In genomic region chr1:1678581-1679380, GRCh38 we compare ENCODE assay signal across 9 cellular contexts. TPM values are rescaled to one million over a fixed set of nuclear protein-coding genes. Genes with fewer than 3 reads are reported as not detected.
DNase-seq lines count a peak whose midpoint lies in the region; ATAC-seq and TF ChIP-seq lines count a peak whose summit lies in the region.
"Had no signal": no experiment of that assay in that cellular context is flagged by ENCODE, and none has a peak within 500 bp of the region (broad histone marks: within the 10 kb centered on the region; RNA-seq: fewer than 3 reads in every experiment).

No MANE protein-coding gene starts in this region.

- CTCF ChIA-PET in CD8-positive, alpha-beta memory T cell (lab: Charles Lee) = interaction anchor here (0.6 to 2.0 kb wide), 5 partner anchors 9 to 104 kb away, joined by 3 to 8 read pairs (median 4); partner anchors contain the start of gene CDK11A

- no peak overlapping the region for H2AFZ ChIP-seq in H9 (ENCODE audit: low read length)

- no peak overlapping the region for H4K8ac ChIP-seq in H9 (replicated peaks; ENCODE audit: insufficient read length, low read depth, low read length)

- H3K4me1 Mint-ChIP-seq in CD8-positive, alpha-beta memory T cell = peaks cover 31 to 42% (median 36%) of the 10 kb centered on the region in 3 donors
- peaks cover 27 to 35% of the 10 kb centered on the region in 2 experiments for H3K4me1 Mint-ChIP-seq in H9

- no peak overlapping the region for H2BK120ac ChIP-seq in H9 (ENCODE audit: low read depth, low read length, poor library complexity, severe bottlenecking)

- no peak overlapping the region for H2BK15ac ChIP-seq in H9 (ENCODE audit: low read depth, low read length)

- H4K5ac ChIP-seq in H9 (ENCODE audit: insufficient read length, low read depth, low read length) = no peak overlapping the region

- H3T11ph ChIP-seq in H9 (ENCODE audit: low read length) = no peak overlapping the region

- H3K9me3 Mint-ChIP-seq in CD8-positive, alpha-beta memory T cell = no peaks in the 10 kb centered on the region
- H3K9me3 Mint-ChIP-seq in H9 = no peaks in the 10 kb centered on the region

- H4K91ac ChIP-seq in H9 (ENCODE audit: insufficient read length, low read depth, low read length) = no peak overlapping the region

- H3K36me3 Mint-ChIP-seq in CD8-positive, alpha-beta memory T cell = peaks cover 0 to 25% (median 0%) of the 10 kb centered on the region in 3 donors
- H3K36me3 Mint-ChIP-seq in H9 (ENCODE audit: insufficient read depth in 1 of 3, low read depth in 3 of 3) = peaks cover 0 to 9% (median 9%) of the 10 kb centered on the region in 3 experiments; a peak in 4 of 7 replicates

- H3K4me3 Mint-ChIP-seq in CD8-positive, alpha-beta memory T cell = peak overlapping the region; percentile 78 to 91 (median 86)
- H3K4me3 Mint-ChIP-seq in H9 = peak overlapping the region in 1 of 2 experiments; percentile 15; a peak in 2 of 5 replicates

- H3K23me2 ChIP-seq in H9 (ENCODE audit: insufficient read length, low read depth, low read length, poor library complexity, severe bottlenecking) = no peaks in the 10 kb centered on the region

- H3K27me3 ChIP-seq in CD8-positive, alpha-beta memory T cell (ENCODE audit: insufficient read depth, low read length, poor library complexity, severe bottlenecking) = no peaks in the 10 kb centered on the region
- H3K27me3 ChIP-seq in H9 (ENCODE audit: insufficient read depth, low read length) (no peaks in the 10 kb centered on the region), upper lobe of right lung (no peaks in the 10 kb centered on the region)

- no peak overlapping the region for H3K56ac ChIP-seq in H9 (ENCODE audit: insufficient read length, low read depth, low read length)

- POLR2A ChIA-PET in CD8-positive, alpha-beta memory T cell (lab: Charles Lee) = interaction anchor here (2.4 kb wide), 1 partner anchor 49 kb away, joined by 19 read pairs; no protein-coding TSS in a partner anchor

- peak; percentile 50 for TF ChIP-seq CTCF in H9 (conservative IDR thresholded peaks at IDR 0.05)
- TF ChIP-seq CTCF in upper lobe of right lung (IDR thresholded peaks at IDR 0.05) = no peak

- no peak overlapping the region for H2BK20ac ChIP-seq in H9 (ENCODE audit: low read depth, low read length, poor library complexity, severe bottlenecking)

- H2BK12ac ChIP-seq in H9 (ENCODE audit: insufficient read length, low read depth, low read length) = no peak overlapping the region

- no peaks in the 10 kb centered on the region for H4K20me1 ChIP-seq in H9 (ENCODE audit: control insufficient read depth, insufficient read depth, insufficient read length)

- H3K14ac ChIP-seq in H9 (ENCODE audit: insufficient read depth, low read length) = 0 out of 2 replicates have a peak overlapping the region, but pooled peaks have one; percentile 16

- H3K36me3 ChIP-seq in CD8-positive, alpha-beta memory T cell (ENCODE audit: insufficient read depth, low read length) = peaks cover 11% of the 10 kb centered on the region
- H3K36me3 ChIP-seq in upper lobe of right lung = peaks cover 6% of the 10 kb centered on the region

- intact Hi-C loops in upper lobe of right lung (cut with DNase I) = no loop called here

- DNase-seq in CD8-positive, alpha-beta memory T cell = peak in 4 of 5 donors; percentile 21 to 51 (median 38)
- DNase-seq in H9 = peak; percentile 50
- peak; percentile 35 for DNase-seq in activated T-cell treated with anti-CD3 and anti-CD28 coated beads for 4 hours
- DNase-seq in kidney tubule cell (ENCODE audit: low spot score) = peak; percentile 41
- peak; percentile 61 for DNase-seq in upper lobe of right lung
- DNase-seq in nucleus accumbens (lab: John Stamatoyannopoulos, UW) = no peak

- no peak overlapping the region for H3K23ac ChIP-seq in H9 (ENCODE audit: insufficient read length, low read depth, low read length)

- H3K4me3 ChIP-seq in CD8-positive, alpha-beta memory T cell (ENCODE audit: low read length) = peak overlapping the region; percentile 49
- H3K4me3 ChIP-seq in upper lobe of right lung = no peak overlapping the region

- no peaks in the 10 kb centered on the region for H3K9me3 ChIP-seq in CD8-positive, alpha-beta memory T cell (ENCODE audit: low read length)
- H3K9me3 ChIP-seq in H9 (ENCODE audit: control insufficient read depth, low read depth, low read length) = no peaks in the 10 kb centered on the region
- H3K9me3 ChIP-seq in upper lobe of right lung = no peaks in the 10 kb centered on the region

- ATAC-seq in upper lobe of right lung (peak; percentile 7), GM18873 (IDR thresholded peaks at IDR 0.05; ENCODE audit: low FRiP score, unreplicated experiment) (no peak), HG03045 (IDR thresholded peaks at IDR 0.05; ENCODE audit: unreplicated experiment) (no peak)

- peak overlapping the region; percentile 90 to 99 (median 96) for H3K27ac Mint-ChIP-seq in CD8-positive, alpha-beta memory T cell
- peak overlapping the region; percentile 83 to 93 (median 85); a peak in 6 of 7 replicates for H3K27ac Mint-ChIP-seq in H9

- peaks cover 0 to 2% of the 10 kb centered on the region in 2 donors for H3K27me3 Mint-ChIP-seq in CD8-positive, alpha-beta memory T cell
- no peaks in the 10 kb centered on the region for H3K27me3 Mint-ChIP-seq in H9 (ENCODE audit: low read depth)

- no CpG with 5 or more reads among the region's 24 CpGs for WGBS in H9 (ENCODE audit: extremely low coverage, insufficient read length, low lambda C conversion rate)

- no peak overlapping the region for H3K27ac ChIP-seq in CD8-positive, alpha-beta memory T cell (ENCODE audit: low read depth, low read length)
- no peak overlapping the region for H3K27ac ChIP-seq in H9 (ENCODE audit: insufficient read length, low read depth, low read length)
- H3K27ac ChIP-seq in upper lobe of right lung = peak overlapping the region; percentile 30

- no peaks in the 10 kb centered on the region for H3K79me1 ChIP-seq in H9 (ENCODE audit: insufficient read depth, low read depth, low read length, poor library complexity, severe bottlenecking)

- peaks cover 15% of the 10 kb centered on the region for H3K4me1 ChIP-seq in CD8-positive, alpha-beta memory T cell (ENCODE audit: insufficient read depth, low read length)
- peaks cover 2% of the 10 kb centered on the region; the same call in 1 of the 2 replicates for H3K4me1 ChIP-seq in H9 (ENCODE audit: insufficient read depth, low read length)
- peaks cover 6% of the 10 kb centered on the region for H3K4me1 ChIP-seq in upper lobe of right lung

- peaks cover 2% of the 10 kb centered on the region; the same call in 1 of the 2 replicates for H3K79me2 ChIP-seq in H9 (ENCODE audit: insufficient read depth, low read length)

- no peak overlapping the region for H2BK5ac ChIP-seq in H9 (ENCODE audit: insufficient read length, low read length)

- peak overlapping the region; percentile 20 for H3K9ac ChIP-seq in H9 (ENCODE audit: extremely low read depth, insufficient read length, low read length)

- H3K4ac ChIP-seq in H9 (ENCODE audit: low read depth, low read length) = no peak overlapping the region

- H2AK5ac ChIP-seq in H9 (ENCODE audit: insufficient read length, low read length) = no peak overlapping the region

- no peak overlapping the region for H3K4me2 ChIP-seq in H9 (ENCODE audit: insufficient read depth, insufficient read length, low read length)

- H3K18ac ChIP-seq in H9 (ENCODE audit: insufficient read length, low read depth, low read length) = no peak overlapping the region

RNA-seq across cellular contexts. Expression of gene SLC35E2B, which starts 13.8 kb away (rescaled TPM):
- total RNA-seq in CD8-positive, alpha-beta memory T cell = 10 to 100 TPM; 29.7 to 29.9 TPM
- 47.5 TPM for polyA plus RNA-seq in CD8-positive, alpha-beta memory T cell
- total RNA-seq in H9 (2021) = 39.6 and 41.7 TPM in 2 replicates
- total RNA-seq in upper lobe of right lung = 49.8 TPM

RNA-seq across cellular contexts. Expression of gene CDK11B, which starts 20.0 kb away (rescaled TPM):
- 10 to 100 TPM; 42.2 to 45.6 TPM for total RNA-seq in CD8-positive, alpha-beta memory T cell
- 18.3 TPM for polyA plus RNA-seq in CD8-positive, alpha-beta memory T cell
- total RNA-seq in H9 (2021) = 30.1 and 33.3 TPM in 2 replicates
- total RNA-seq in upper lobe of right lung = 24.8 TPM

RNA-seq across cellular contexts. Expression of gene CDK11A, which starts 45.4 kb away (rescaled TPM):
- total RNA-seq in CD8-positive, alpha-beta memory T cell = 10 to 100 TPM; 68.8 to 70.7 TPM
- polyA plus RNA-seq in CD8-positive, alpha-beta memory T cell = 18.4 TPM
- 49.5 and 50.1 TPM in 2 replicates for total RNA-seq in H9 (2021)
- total RNA-seq in upper lobe of right lung = 51.7 TPM

RNA-seq across cellular contexts. Expression of gene MMP23B, which starts 46.8 kb away (rescaled TPM):
- total RNA-seq in CD8-positive, alpha-beta memory T cell = 1 to 10 TPM; 2.1 to 2.9 TPM
- polyA plus RNA-seq in CD8-positive, alpha-beta memory T cell = 3.4 TPM
- total RNA-seq in H9 (2021) (12.5 and 13.7 TPM in 2 replicates), upper lobe of right lung (40.3 TPM)
- total RNA-seq: M059J had no signal

Comparison
In these comparisons a context has a peak if more than half of its experiments do, and no peak if none do; other contexts are left out.
1. DNase-seq: peak in CD8-positive, alpha-beta memory T cell (4 of 5), H9 (single experiment), activated T-cell treated with anti-CD3 and anti-CD28 coated beads for 4 hours (single experiment), kidney tubule cell (single experiment) and upper lobe of right lung (single experiment); none in nucleus accumbens (0 of 56).